ENCODE assay signal across 8 cellular contexts in the genomic region with DNA sequence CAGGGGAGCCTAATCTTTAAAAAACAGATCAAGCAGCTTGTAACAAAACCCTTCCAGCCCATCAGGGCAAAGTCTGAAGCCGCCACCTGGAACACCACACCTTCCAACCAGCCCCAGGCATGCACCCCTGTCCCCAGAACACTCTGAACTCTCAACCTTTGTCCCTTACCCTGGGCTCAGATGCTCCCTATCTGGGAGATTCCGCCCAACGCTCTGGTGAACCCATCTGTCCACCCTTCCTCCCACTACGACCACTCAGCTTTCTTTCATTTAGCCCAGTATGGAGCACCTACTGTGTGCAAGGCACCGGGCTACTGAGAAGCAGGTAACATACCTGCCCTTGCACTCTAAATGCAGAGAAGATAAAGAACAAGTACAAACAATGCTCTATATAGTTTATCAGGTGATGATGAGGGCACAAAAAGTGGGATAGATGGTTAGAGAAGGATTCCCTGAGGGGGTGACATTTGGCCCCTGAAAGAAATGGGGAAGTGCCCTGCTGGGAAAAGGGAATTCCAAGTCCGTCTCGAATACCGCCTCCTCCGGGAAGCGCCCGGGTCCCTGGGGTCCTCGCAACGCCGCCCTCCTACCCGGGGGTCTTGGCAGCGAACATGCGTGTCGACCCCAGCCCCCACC. TPM values are rescaled to one million over a fixed set of nuclear protein-coding genes. Genes with fewer than 3 reads are reported as not detected.
DNase-seq lines count a peak whose midpoint lies in the region; ATAC-seq and TF ChIP-seq lines count a peak whose summit lies in the region.

No MANE protein-coding gene starts in this region.

- intact Hi-C loops in heart right ventricle (cut with DNase I) (no loop called here), left cardiac atrium (cut with DNase I) (no loop called here)

- H3K4me3 ChIP-seq in heart right ventricle (peak overlapping the region; percentile 65 to 98 (median 85)), astrocyte of the cerebellum (ENCODE audit: low read depth, low read length) (peak overlapping the region; percentile 92), lung (peak overlapping the region; percentile 100), urinary bladder (ENCODE audit: low read depth, low read length) (peak overlapping the region; percentile 95)

- H3K36me3 ChIP-seq in heart right ventricle: no peaks in the 10 kb centered on the region
- H3K36me3 ChIP-seq in lung (ENCODE audit: control insufficient read depth in 2 of 2, insufficient read depth in 2 of 2, low read length in 2 of 2): no peaks in the 10 kb centered on the region
- no peaks in the 10 kb centered on the region for H3K36me3 ChIP-seq in urinary bladder (ENCODE audit: insufficient read depth)

- DNase-seq in heart right ventricle (peak in 1 of 2 donors; percentile 12), left cardiac atrium (no peak), astrocyte of the cerebellum (ENCODE audit: low read depth) (no peak), lung (ENCODE audit: low spot score) (no peak), foreskin melanocyte (no peak), GM10266 (ENCODE audit: extremely low spot score) (no peak)
- DNase-seq in stimulated activated naive CD4-positive, alpha-beta T cell (lab: John Stamatoyannopoulos, UW): no peak

- no peak for ATAC-seq in heart right ventricle
- no peak for ATAC-seq in left cardiac atrium
- no peak for ATAC-seq in lung (ENCODE audit: insufficient read depth, low FRiP score)

- H3K9me3 ChIP-seq in heart right ventricle (no peaks in the 10 kb centered on the region), lung (ENCODE audit: control insufficient read depth in 2 of 2, insufficient read depth in 1 of 2, low read length in 1 of 2) (no peaks in the 10 kb centered on the region)

- H3K27ac ChIP-seq in heart right ventricle: peak overlapping the region in 8 of 10 donors; percentile 11 to 78 (median 44)
- H3K27ac ChIP-seq in lung (ENCODE audit: low read depth in 1 of 2, low read length in 1 of 2): peak overlapping the region in 1 of 2 donors; percentile 65
- no peak overlapping the region for H3K27ac ChIP-seq in urinary bladder (ENCODE audit: low read depth)

- WGBS in heart right ventricle, 2 donors: 10 to 11% methylated on average over 18 of the region's 18 CpGs
- 11 to 13% methylated on average over 16 to 18 of the region's 18 CpGs for WGBS in lung, 2 donors
- 10% methylated on average over 18 of the region's 18 CpGs for WGBS in urinary bladder

- H3K4me1 ChIP-seq in heart right ventricle (peaks cover 5 to 19% (median 14%) of the 10 kb centered on the region in 9 donors), lung (ENCODE audit: control insufficient read depth in 2 of 2, insufficient read depth in 2 of 2, low read length in 2 of 2) (peaks cover 5 to 10% of the 10 kb centered on the region in 2 donors), urinary bladder (ENCODE audit: insufficient read depth) (no peaks in the 10 kb centered on the region)

- TF ChIP-seq CTCF in heart right ventricle (IDR thresholded peaks at IDR 0.05): no peak
- TF ChIP-seq CTCF in astrocyte of the cerebellum (IDR thresholded peaks at IDR 0.05; ENCODE audit: low read depth, low read length, missing control alignments): no peak
- no peak for TF ChIP-seq CTCF in lung (IDR thresholded peaks at IDR 0.05; ENCODE audit: control extremely low read depth, extremely low read depth)
- no peak for TF ChIP-seq CTCF in GM10266 (IDR thresholded peaks at IDR 0.05; ENCODE audit: control insufficient read depth, insufficient read depth, low read depth, missing control alignments)

- in situ Hi-C loops in astrocyte of the cerebellum (cut with HindIII; ENCODE audit: low sequenced_read_pairs): no loop called here

- H3K27me3 ChIP-seq in heart right ventricle (no peaks in the 10 kb centered on the region), lung (ENCODE audit: control insufficient read depth, insufficient read depth) (no peaks in the 10 kb centered on the region)

RNA-seq across cellular contexts. Expression of a gene that starts 0.6 kb away (rescaled TPM):
- total RNA-seq in heart right ventricle (10 to 100 TPM; 20.4 to 35.6 (median 26.8) TPM), left cardiac atrium (10 to 100 TPM; 40.3 to 51.7 TPM), lung (10 to 100 TPM; 29.6 to 88.2 TPM), urinary bladder (24.2 TPM)
- polyA plus RNA-seq in heart right ventricle (10 to 100 TPM; 21.6 to 47.7 TPM), lung (10 to 100 TPM; 68.6 to 78.3 TPM), urinary bladder (85.0 TPM)
